1 cellular context compared by ENCODE assay signal in the genomic region with DNA sequence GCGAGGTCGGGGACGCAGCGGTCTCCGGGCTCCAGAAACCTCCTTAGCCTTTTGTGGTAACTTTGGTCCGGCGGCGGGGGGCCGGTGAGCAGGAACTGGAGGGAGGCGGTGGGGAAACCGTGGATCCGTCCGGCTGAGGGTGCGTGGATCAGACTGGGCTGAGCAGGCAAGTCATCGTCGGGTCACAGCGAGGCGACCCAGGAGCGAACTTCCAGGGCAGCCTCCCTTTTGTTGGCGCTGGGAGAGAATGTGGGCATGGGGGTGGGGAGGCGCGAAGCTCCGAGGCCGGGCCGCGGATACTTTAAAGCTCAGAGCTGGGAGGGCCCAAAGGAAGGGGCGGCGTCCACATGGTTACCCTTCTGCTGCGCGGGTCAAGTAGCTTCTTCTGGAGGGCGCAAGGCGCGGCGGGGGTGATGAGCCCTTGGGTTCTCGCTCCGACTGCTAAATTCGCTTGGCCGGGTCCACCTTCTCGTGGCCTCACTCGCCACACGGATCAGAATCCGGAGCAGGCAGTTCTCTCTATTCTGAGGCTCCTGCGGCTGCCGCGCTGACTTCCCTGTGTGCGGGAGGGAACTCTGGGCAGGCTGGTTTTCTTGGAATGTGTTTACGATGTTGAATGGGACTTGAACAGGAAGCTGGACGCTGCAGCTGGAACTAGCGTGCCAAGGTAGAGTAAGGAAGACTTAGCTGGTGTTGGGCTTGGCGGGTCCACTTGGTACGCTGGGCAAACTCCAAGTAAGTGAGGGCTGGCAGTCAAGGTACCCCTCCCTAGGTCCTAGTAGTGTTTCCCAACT.
TF ChIP-seq lines count a peak whose summit lies in the region.

No MANE protein-coding gene starts in this region.

TF ChIP-seq in HEK293, 187 proteins besides CTCF, POLR2A, EP300 and RAD21 (continued from another document and continues in another):
- TF ChIP-seq ZNF280D (tag by site-specific recombination; IDR thresholded peaks at IDR 0.05) = no peak
- TF ChIP-seq SCRT1 (tag by site-specific recombination; IDR thresholded peaks at IDR 0.05; ENCODE audit: borderline replicate concordance) = no peak
- no peak for TF ChIP-seq ZNF660 (tag by site-specific recombination; IDR thresholded peaks at IDR 0.05)
- TF ChIP-seq ZNF169 (tag by site-specific recombination; IDR thresholded peaks at IDR 0.05) = no peak
- TF ChIP-seq ZIC2 (tag by site-specific recombination; IDR thresholded peaks at IDR 0.05) = no peak
- TF ChIP-seq, protein P1, sequence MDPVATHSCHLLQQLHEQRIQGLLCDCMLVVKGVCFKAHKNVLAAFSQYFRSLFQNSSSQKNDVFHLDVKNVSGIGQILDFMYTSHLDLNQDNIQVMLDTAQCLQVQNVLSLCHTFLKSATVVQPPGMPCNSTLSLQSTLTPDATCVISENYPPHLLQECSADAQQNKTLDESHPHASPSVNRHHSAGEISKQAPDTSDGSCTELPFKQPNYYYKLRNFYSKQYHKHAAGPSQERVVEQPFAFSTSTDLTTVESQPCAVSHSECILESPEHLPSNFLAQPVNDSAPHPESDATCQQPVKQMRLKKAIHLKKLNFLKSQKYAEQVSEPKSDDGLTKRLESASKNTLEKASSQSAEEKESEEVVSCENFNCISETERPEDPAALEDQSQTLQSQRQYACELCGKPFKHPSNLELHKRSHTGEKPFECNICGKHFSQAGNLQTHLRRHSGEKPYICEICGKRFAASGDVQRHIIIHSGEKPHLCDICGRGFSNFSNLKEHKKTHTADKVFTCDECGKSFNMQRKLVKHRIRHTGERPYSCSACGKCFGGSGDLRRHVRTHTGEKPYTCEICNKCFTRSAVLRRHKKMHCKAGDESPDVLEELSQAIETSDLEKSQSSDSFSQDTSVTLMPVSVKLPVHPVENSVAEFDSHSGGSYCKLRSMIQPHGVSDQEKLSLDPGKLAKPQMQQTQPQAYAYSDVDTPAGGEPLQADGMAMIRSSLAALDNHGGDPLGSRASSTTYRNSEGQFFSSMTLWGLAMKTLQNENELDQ (tag by site-specific recombination; IDR thresholded peaks at IDR 0.05; ENCODE audit: low read depth) = no peak
- TF ChIP-seq, protein P2, sequence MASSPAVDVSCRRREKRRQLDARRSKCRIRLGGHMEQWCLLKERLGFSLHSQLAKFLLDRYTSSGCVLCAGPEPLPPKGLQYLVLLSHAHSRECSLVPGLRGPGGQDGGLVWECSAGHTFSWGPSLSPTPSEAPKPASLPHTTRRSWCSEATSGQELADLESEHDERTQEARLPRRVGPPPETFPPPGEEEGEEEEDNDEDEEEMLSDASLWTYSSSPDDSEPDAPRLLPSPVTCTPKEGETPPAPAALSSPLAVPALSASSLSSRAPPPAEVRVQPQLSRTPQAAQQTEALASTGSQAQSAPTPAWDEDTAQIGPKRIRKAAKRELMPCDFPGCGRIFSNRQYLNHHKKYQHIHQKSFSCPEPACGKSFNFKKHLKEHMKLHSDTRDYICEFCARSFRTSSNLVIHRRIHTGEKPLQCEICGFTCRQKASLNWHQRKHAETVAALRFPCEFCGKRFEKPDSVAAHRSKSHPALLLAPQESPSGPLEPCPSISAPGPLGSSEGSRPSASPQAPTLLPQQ (tag by site-specific recombination; IDR thresholded peaks at IDR 0.05) = peak; percentile 81
- no peak for TF ChIP-seq ZNF350 (tag by site-specific recombination; IDR thresholded peaks at IDR 0.05)
- TF ChIP-seq ZSCAN30 (tag by site-specific recombination; IDR thresholded peaks at IDR 0.05) = no peak; the same call in 1 of the 2 replicates
- no peak; the same call in 1 of the 2 replicates for TF ChIP-seq YY1 (tag by site-specific recombination; IDR thresholded peaks at IDR 0.05)
- no peak for TF ChIP-seq ZNF324 (tag by site-specific recombination; IDR thresholded peaks at IDR 0.05)
- peak; percentile 72; the same call in 1 of the 2 replicates for TF ChIP-seq TCF7L2 (IDR thresholded peaks at IDR 0.05; ENCODE audit: borderline replicate concordance, low read depth, low read length)
- 0 out of 2 replicates have a peak, but pooled peaks have one; percentile 46 for TF ChIP-seq ZNF501 (tag by site-specific recombination; IDR thresholded peaks at IDR 0.05)
- TF ChIP-seq, protein P3, sequence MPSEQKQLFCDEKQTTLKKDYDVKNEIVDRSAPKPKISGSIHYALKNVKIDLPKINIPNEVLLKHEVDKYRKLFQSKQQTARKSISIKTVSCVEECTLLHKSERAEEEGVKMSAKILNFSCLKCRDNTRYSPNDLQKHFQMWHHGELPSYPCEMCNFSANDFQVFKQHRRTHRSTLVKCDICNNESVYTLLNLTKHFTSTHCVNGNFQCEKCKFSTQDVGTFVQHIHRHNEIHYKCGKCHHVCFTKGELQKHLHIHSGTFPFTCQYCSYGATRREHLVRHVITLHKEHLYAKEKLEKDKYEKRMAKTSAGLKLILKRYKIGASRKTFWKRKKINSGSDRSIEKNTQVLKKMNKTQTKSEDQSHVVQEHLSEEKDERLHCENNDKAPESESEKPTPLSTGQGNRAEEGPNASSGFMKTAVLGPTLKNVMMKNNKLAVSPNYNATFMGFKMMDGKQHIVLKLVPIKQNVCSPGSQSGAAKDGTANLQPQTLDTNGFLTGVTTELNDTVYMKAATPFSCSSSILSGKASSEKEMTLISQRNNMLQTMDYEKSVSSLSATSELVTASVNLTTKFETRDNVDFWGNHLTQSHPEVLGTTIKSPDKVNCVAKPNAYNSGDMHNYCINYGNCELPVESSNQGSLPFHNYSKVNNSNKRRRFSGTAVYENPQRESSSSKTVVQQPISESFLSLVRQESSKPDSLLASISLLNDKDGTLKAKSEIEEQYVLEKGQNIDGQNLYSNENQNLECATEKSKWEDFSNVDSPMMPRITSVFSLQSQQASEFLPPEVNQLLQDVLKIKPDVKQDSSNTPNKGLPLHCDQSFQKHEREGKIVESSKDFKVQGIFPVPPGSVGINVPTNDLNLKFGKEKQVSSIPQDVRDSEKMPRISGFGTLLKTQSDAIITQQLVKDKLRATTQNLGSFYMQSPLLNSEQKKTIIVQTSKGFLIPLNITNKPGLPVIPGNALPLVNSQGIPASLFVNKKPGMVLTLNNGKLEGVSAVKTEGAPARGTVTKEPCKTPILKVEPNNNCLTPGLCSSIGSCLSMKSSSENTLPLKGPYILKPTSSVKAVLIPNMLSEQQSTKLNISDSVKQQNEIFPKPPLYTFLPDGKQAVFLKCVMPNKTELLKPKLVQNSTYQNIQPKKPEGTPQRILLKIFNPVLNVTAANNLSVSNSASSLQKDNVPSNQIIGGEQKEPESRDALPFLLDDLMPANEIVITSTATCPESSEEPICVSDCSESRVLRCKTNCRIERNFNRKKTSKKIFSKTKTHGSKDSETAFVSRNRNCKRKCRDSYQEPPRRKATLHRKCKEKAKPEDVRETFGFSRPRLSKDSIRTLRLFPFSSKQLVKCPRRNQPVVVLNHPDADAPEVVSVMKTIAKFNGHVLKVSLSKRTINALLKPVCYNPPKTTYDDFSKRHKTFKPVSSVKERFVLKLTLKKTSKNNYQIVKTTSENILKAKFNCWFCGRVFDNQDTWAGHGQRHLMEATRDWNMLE (tag by site-specific recombination; conservative IDR thresholded peaks at IDR 0.05; ENCODE audit: low read depth) = no peak
- TF ChIP-seq REST (tag by site-specific recombination; IDR thresholded peaks at IDR 0.05) = no peak
- no peak for TF ChIP-seq ZNF157 (tag by site-specific recombination; IDR thresholded peaks at IDR 0.05)
- TF ChIP-seq ZNF148 (tag by site-specific recombination; IDR thresholded peaks at IDR 0.05; ENCODE audit: borderline replicate concordance) = no peak
- TF ChIP-seq SCRT2 (tag by site-specific recombination; IDR thresholded peaks at IDR 0.05) = 0 out of 2 replicates have a peak, but pooled peaks have one; percentile 38
- TF ChIP-seq ZNF404 (tag by site-specific recombination; IDR thresholded peaks at IDR 0.05) = no peak
- no peak for TF ChIP-seq ZNF2 (tag by site-specific recombination; IDR thresholded peaks at IDR 0.05)
- TF ChIP-seq TSHZ1 (tag by site-specific recombination; IDR thresholded peaks at IDR 0.05; ENCODE audit: borderline replicate concordance) = no peak
- no peak for TF ChIP-seq ATF2 (tag by site-specific recombination; IDR thresholded peaks at IDR 0.05; ENCODE audit: low read depth)
- TF ChIP-seq ZNF791 (tag by site-specific recombination; IDR thresholded peaks at IDR 0.05) = no peak
- TF ChIP-seq ZNF701 (tag by site-specific recombination; IDR thresholded peaks at IDR 0.05) = no peak
